1 cellular context compared by ENCODE assay signal in the genomic region with DNA sequence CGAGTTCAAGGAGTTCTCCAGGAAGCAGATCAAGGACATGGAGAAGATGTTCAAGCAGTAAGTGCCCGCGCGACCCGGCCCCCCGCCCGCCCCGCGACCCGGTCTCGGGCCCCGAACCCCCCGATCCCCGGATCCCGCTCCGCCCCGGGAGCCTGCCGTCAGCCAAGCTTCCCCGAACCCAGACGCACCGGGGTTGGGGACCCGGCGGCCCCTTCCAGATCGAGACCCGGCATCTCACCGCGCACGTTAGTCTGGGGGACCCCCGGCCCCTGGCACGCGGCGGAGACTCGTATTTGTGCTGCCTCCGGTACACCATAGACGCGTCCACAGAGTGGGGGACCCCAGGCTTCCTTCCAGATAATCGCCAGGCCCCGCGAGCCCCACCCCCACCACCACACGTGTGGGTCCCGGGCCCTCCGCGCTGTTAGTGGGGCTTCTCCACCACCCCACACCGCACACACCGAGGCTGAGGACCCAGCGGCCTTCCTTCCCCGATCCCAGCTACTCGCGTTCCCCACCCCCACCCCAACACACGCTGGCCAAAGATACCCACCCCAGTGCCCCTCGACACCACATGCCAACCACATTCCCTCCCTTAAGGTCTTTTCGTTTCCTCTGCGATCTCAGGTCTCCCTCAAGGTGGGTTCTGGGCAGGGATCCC.
TF ChIP-seq lines count a peak whose summit lies in the region.

No MANE protein-coding gene starts in this region.

TF ChIP-seq in HCT116, 20 proteins besides CTCF, POLR2A, EP300 and RAD21 (continued from another document):
- TF ChIP-seq, protein P1, sequence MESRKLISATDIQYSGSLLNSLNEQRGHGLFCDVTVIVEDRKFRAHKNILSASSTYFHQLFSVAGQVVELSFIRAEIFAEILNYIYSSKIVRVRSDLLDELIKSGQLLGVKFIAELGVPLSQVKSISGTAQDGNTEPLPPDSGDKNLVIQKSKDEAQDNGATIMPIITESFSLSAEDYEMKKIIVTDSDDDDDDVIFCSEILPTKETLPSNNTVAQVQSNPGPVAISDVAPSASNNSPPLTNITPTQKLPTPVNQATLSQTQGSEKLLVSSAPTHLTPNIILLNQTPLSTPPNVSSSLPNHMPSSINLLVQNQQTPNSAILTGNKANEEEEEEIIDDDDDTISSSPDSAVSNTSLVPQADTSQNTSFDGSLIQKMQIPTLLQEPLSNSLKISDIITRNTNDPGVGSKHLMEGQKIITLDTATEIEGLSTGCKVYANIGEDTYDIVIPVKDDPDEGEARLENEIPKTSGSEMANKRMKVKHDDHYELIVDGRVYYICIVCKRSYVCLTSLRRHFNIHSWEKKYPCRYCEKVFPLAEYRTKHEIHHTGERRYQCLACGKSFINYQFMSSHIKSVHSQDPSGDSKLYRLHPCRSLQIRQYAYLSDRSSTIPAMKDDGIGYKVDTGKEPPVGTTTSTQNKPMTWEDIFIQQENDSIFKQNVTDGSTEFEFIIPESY (IDR thresholded peaks at IDR 0.05; ENCODE audit: extremely low read depth, insufficient replicate concordance, low read length): no peak
- TF ChIP-seq JUND (IDR thresholded peaks at IDR 0.05): no peak
- no peak for TF ChIP-seq EZH2phosphoT487 (IDR thresholded peaks at IDR 0.05; ENCODE audit: borderline replicate concordance)
- TF ChIP-seq ELF1 (IDR thresholded peaks at IDR 0.05; ENCODE audit: borderline replicate concordance, low read depth): no peak
- no peak for TF ChIP-seq ZFX (IDR thresholded peaks at IDR 0.05)
- TF ChIP-seq, protein P2, sequence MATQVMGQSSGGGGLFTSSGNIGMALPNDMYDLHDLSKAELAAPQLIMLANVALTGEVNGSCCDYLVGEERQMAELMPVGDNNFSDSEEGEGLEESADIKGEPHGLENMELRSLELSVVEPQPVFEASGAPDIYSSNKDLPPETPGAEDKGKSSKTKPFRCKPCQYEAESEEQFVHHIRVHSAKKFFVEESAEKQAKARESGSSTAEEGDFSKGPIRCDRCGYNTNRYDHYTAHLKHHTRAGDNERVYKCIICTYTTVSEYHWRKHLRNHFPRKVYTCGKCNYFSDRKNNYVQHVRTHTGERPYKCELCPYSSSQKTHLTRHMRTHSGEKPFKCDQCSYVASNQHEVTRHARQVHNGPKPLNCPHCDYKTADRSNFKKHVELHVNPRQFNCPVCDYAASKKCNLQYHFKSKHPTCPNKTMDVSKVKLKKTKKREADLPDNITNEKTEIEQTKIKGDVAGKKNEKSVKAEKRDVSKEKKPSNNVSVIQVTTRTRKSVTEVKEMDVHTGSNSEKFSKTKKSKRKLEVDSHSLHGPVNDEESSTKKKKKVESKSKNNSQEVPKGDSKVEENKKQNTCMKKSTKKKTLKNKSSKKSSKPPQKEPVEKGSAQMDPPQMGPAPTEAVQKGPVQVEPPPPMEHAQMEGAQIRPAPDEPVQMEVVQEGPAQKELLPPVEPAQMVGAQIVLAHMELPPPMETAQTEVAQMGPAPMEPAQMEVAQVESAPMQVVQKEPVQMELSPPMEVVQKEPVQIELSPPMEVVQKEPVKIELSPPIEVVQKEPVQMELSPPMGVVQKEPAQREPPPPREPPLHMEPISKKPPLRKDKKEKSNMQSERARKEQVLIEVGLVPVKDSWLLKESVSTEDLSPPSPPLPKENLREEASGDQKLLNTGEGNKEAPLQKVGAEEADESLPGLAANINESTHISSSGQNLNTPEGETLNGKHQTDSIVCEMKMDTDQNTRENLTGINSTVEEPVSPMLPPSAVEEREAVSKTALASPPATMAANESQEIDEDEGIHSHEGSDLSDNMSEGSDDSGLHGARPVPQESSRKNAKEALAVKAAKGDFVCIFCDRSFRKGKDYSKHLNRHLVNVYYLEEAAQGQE (IDR thresholded peaks at IDR 0.05; ENCODE audit: low read depth): no peak
- TF ChIP-seq SIN3A (IDR thresholded peaks at IDR 0.05; ENCODE audit: low read depth): no peak
